In genomic region chr18:63656-64055, GRCh38 we compare ENCODE assay signal across 8 cellular contexts. TPM values are rescaled to one million over a fixed set of nuclear protein-coding genes. Genes with fewer than 3 reads are reported as not detected.
"Had no signal": no experiment of that assay in that cellular context is flagged by ENCODE, and none has a peak within 500 bp of the region (broad histone marks: within the 10 kb centered on the region; RNA-seq: fewer than 3 reads in every experiment).

No MANE protein-coding gene starts in this region.

RNA-seq across cellular contexts. Expression of gene TUBB8B, which starts 14.2 kb away (rescaled TPM):
- total RNA-seq: activated CD4-positive, alpha-beta memory T cell treated with anti-CD3 and anti-CD28 coated beads, Interleukin-2, amount 10 ng/mL, durations not matched to agents 7 days and 5 days; activated CD8-positive, alpha-beta memory T cell treated with anti-CD3 and anti-CD28 coated beads, Interleukin-2, amount 10 ng/mL, durations not matched to agents 7 days and 5 days; bronchial epithelial cell; LHCN-M2; PC-9; Right ventricle myocardium superior; T-helper 1 cell treated with Interleukin-12 subunit alpha and Interleukin-12 subunit beta and Interleukin-4 antibody, amounts not matched to agents 30 ng/mL and 1 ng/mL, for 36 hours; T-helper 2 cell treated with Interferon-gamma antibody and Interleukin-4, amounts not matched to agents 100 ng/mL and 5 ng/mL, for 36 hours had no signal
